ENCODE assay signal across 8 cellular contexts in genomic region chr16:68275611-68276191, GRCh38. TPM values are rescaled to one million over a fixed set of nuclear protein-coding genes. Genes with fewer than 3 reads are reported as not detected.
A peak's percentile ranks its signal among the peaks of the same experiment; 100 is the strongest.
DNase-seq lines count a peak whose midpoint lies in the region; ATAC-seq, FAIRE-seq and TF ChIP-seq lines count a peak whose summit lies in the region.

No MANE protein-coding gene starts in this region.

- TF ChIP-seq CTCF in GM13977 (IDR thresholded peaks at IDR 0.05; ENCODE audit: extremely low read depth, insufficient read depth, missing control alignments) (no peak), HEK293 (tag by site-specific recombination; IDR thresholded peaks at IDR 0.05) (no peak), neural progenitor cell (IDR thresholded peaks at IDR 0.05) (no peak)

- no peak overlapping the region for H3K9ac ChIP-seq in neural progenitor cell

- H3K4me3 Mint-ChIP-seq in neural progenitor cell = no peak overlapping the region

- H3K36me3 Mint-ChIP-seq in neural progenitor cell = peaks cover 2% of the 10 kb centered on the region

- no peak for ATAC-seq in HG02678 (IDR thresholded peaks at IDR 0.05; ENCODE audit: unreplicated experiment)

- CTCF ChIA-PET in HEK293 (lab: Yijun Ruan, JAX) = interaction anchor here (0.6 to 1.8 kb wide), 3 partner anchors 11 to 456 kb away, joined by 3 to 7 read pairs (median 3); partner anchors contain the start of gene SLC7A6

- H3K4me1 ChIP-seq in HEK293 (ENCODE audit: control insufficient read depth, insufficient read depth, low read length) = no peaks in the 10 kb centered on the region; the same call in 1 of the 2 replicates
- H3K4me1 ChIP-seq in neural progenitor cell = no peaks in the 10 kb centered on the region

- H3K27ac ChIP-seq in HEK293 (ENCODE audit: extremely low read depth, low read depth, low read length) = peak overlapping the region; percentile 54
- peak overlapping the region; percentile 55 for H3K27ac ChIP-seq in neural progenitor cell

- in situ Hi-C loops in GM13977 (cut with MboI; ENCODE audit: low pct_unique_long_range_greater_than_20kb, low sequenced_read_pairs, unreplicated experiment) = no loop called here

- H3K9me3 ChIP-seq in HEK293 (ENCODE audit: control insufficient read depth, insufficient read depth, low read depth, low read length) = no peaks in the 10 kb centered on the region
- no peaks in the 10 kb centered on the region for H3K9me3 ChIP-seq in neural progenitor cell (ENCODE audit: low read depth)

- no peaks in the 10 kb centered on the region for H4K20me1 ChIP-seq in neural progenitor cell (ENCODE audit: low read depth)

- H3K27me3 ChIP-seq in neural progenitor cell = no peaks in the 10 kb centered on the region

- no peak for FAIRE-seq in RCC 7860 (lab: Jason Lieb, UNC)

- H3K36me3 ChIP-seq in HEK293 (ENCODE audit: control insufficient read depth in 2 of 2, insufficient read depth in 1 of 2, low read length in 2 of 2) (peaks cover 9 to 40% of the 10 kb centered on the region in 2 experiments; a peak in 2 of 3 replicates), neural progenitor cell (no peaks in the 10 kb centered on the region)

- no peak overlapping the region for H3K4me3 ChIP-seq in HEK293 (ENCODE audit: low read depth, low read length)
- H3K4me3 ChIP-seq in neural progenitor cell = no peak overlapping the region

- peaks cover 1% of the 10 kb centered on the region for H3K79me2 ChIP-seq in neural progenitor cell (ENCODE audit: low read depth)

- H3K27me3 Mint-ChIP-seq in neural progenitor cell (ENCODE audit: insufficient read depth, low read depth) = no peaks in the 10 kb centered on the region

- H3F3A ChIP-seq in neural progenitor cell (ENCODE audit: low read depth) = peaks cover 8% of the 10 kb centered on the region

- H3K27ac Mint-ChIP-seq in neural progenitor cell = no peak overlapping the region

- DNase-seq in GM13977 (ENCODE audit: low spot score) (peak; percentile 82), NCI-H2171 treated with DMSO at 0.1 percent for 48 hours (lab: John Stamatoyannopoulos, UW) (peak; percentile 93), neural progenitor cell (ENCODE audit: low spot score) (no peak), RCC 7860 (ENCODE audit: low spot score) (no peak), UCSD-AML1 (lab: John Stamatoyannopoulos, UW; ENCODE audit: unreplicated experiment) (no peak)
- DNase-seq in activated effector memory CD4-positive, alpha-beta T cell treated with Interleukin-2 at 50 U/mL for 16 hours = peak; percentile 39

- POLR2A ChIA-PET in HEK293 (lab: Yijun Ruan, JAX) = interaction anchor here (0.7 kb wide), 1 partner anchor 12 kb away, joined by 10 read pairs; the partner anchor contains the start of gene SLC7A6

- H3K4me1 Mint-ChIP-seq in neural progenitor cell = no peaks in the 10 kb centered on the region

- H2AFZ ChIP-seq in neural progenitor cell (replicated peaks) = no peak overlapping the region

- no peak overlapping the region for H3K4me2 ChIP-seq in neural progenitor cell

- no peaks in the 10 kb centered on the region for H3K9me3 Mint-ChIP-seq in neural progenitor cell

TF ChIP-seq in HEK293, 187 proteins besides CTCF, POLR2A, EP300 and RAD21:
- TF ChIP-seq EGR2 (tag by site-specific recombination; IDR thresholded peaks at IDR 0.05; ENCODE audit: low read depth) (no peak), ZBTB1 (tag by site-specific recombination; IDR thresholded peaks at IDR 0.05) (no peak), PRDM4 (tag by site-specific recombination; IDR thresholded peaks at IDR 0.05) (0 out of 2 replicates have a peak, but pooled peaks have one; percentile 18)

RNA-seq across cellular contexts. Expression of gene SLC7A6, which starts 11.4 kb away (rescaled TPM):
- 5.6 and 13.7 TPM in 2 replicates for total RNA-seq in neural progenitor cell (ENCODE audit: low replicate concordance)

RNA-seq across cellular contexts. Expression of gene PLA2G15, which starts 30.5 kb away (rescaled TPM):
- 3.8 and 11.7 TPM in 2 replicates for total RNA-seq in neural progenitor cell (ENCODE audit: low replicate concordance)

RNA-seq across cellular contexts. Expression of gene SLC7A6OS, which starts 35.0 kb away (rescaled TPM):
- total RNA-seq in neural progenitor cell (ENCODE audit: low replicate concordance) = 18.7 and 18.8 TPM in 2 replicates

RNA-seq across cellular contexts. Expression of gene PRMT7, which starts 35.1 kb away (rescaled TPM):
- 70.2 and 79.7 TPM in 2 replicates for total RNA-seq in neural progenitor cell (ENCODE audit: low replicate concordance)

RNA-seq across cellular contexts. Expression of gene ESRP2, which starts 39.8 kb away (rescaled TPM):
- 1.5 and 5.4 TPM in 2 replicates for total RNA-seq in neural progenitor cell (ENCODE audit: low replicate concordance)

Comparison
In these comparisons a context has a peak if more than half of its experiments do, and no peak if none do; other contexts are left out.
1. DNase-seq: peak in GM13977 (single experiment), NCI-H2171 treated with DMSO at 0.1 percent for 48 hours (single experiment) and activated effector memory CD4-positive, alpha-beta T cell treated with Interleukin-2 at 50 U/mL for 16 hours (single experiment); none in neural progenitor cell (single experiment), RCC 7860 (single experiment) and UCSD-AML1 (single experiment).